Comparison of ENCODE assay signal across 19 cellular contexts in the genomic region with DNA sequence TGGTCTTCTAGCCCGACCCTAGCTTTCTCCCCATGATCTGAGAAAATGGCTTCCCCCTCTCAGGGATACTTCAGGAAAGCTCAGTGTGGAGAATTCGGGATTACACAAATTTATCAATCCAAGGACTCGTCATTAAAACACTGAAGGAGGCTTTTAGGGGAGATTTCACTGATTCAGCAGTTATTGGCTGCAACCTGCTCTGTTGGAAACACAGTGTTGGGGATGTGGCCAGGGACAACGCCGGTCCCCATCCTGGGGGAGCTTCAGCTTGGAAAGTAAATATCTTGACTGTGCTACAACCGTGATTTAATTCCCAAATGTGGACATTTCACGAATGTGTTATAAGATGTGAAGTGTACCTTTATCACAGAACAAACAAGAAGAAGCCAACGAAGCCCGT. TPM values are rescaled to one million over a fixed set of nuclear protein-coding genes. Genes with fewer than 3 reads are reported as not detected.
DNase-seq lines count a peak whose midpoint lies in the region; ATAC-seq, FAIRE-seq and TF ChIP-seq lines count a peak whose summit lies in the region.
"Had no signal": no experiment of that assay in that cellular context is flagged by ENCODE, and none has a peak within 500 bp of the region (broad histone marks: within the 10 kb centered on the region; RNA-seq: fewer than 3 reads in every experiment).

No MANE protein-coding gene starts in this region.

- H4K20me1 ChIP-seq in DOHH2 (ENCODE audit: control insufficient read depth, insufficient read depth, low read depth, low read length) (no peaks in the 10 kb centered on the region), K562 (replicated peaks; ENCODE audit: control insufficient read depth, insufficient read depth, low read length) (no peaks in the 10 kb centered on the region)

- H3K27ac ChIP-seq in DOHH2 (ENCODE audit: low read depth, low read length) (peak overlapping the region; percentile 87; the same call in 1 of the 2 replicates), K562 (ENCODE audit: extremely low read depth, low read depth, low read length) (no peak overlapping the region)
- no peak overlapping the region for H3K27ac ChIP-seq in naive thymus-derived CD4-positive, alpha-beta T cell (ENCODE audit: low read depth, low read length)
- H3K27ac ChIP-seq: 22Rv1 had no signal

- CTCF ChIA-PET in K562 (lab: Yijun Ruan, JAX; ENCODE audit: low intra/inter-chr PET ratio), result no interaction called here
- CTCF ChIA-PET in naive thymus-derived CD4-positive, alpha-beta T cell (lab: Charles Lee), result interaction anchor here (0.8 to 2.6 kb wide), 3 partner anchors 26 to 89 kb away, joined by 3 to 10 read pairs (median 4); no protein-coding TSS in a partner anchor

- peaks cover 63% of the 10 kb centered on the region for H3K4me1 ChIP-seq in DOHH2 (ENCODE audit: control insufficient read depth, low read length)
- no peaks in the 10 kb centered on the region for H3K4me1 ChIP-seq in K562 (replicated peaks in 1 of 2; ENCODE audit: control insufficient read depth in 2 of 2, insufficient read depth in 2 of 2, low read length in 2 of 2)
- H3K4me1 ChIP-seq in naive thymus-derived CD4-positive, alpha-beta T cell (ENCODE audit: control insufficient read depth in 2 of 2, insufficient read depth in 2 of 2, low read length in 2 of 2), result peaks cover 55 to 69% of the 10 kb centered on the region in 2 donors
- H3K4me1 ChIP-seq: Caco-2 had no signal

- H3K79me2 ChIP-seq in DOHH2 (ENCODE audit: control insufficient read depth, low read length) (peaks cover 5% of the 10 kb centered on the region), K562 (ENCODE audit: control insufficient read depth, insufficient read depth, low read length) (no peaks in the 10 kb centered on the region)

- no peak for TF ChIP-seq POLR2A in K562 (conservative IDR thresholded peaks at IDR 0.05)

- ATAC-seq in K562, result no peak
- no peak for ATAC-seq in naive thymus-derived CD4-positive, alpha-beta T cell

- H3K27me3 ChIP-seq in DOHH2 (ENCODE audit: control insufficient read depth, low read length) (no peaks in the 10 kb centered on the region), K562 (ENCODE audit: control insufficient read depth in 2 of 2, insufficient read depth in 2 of 2, low read length in 2 of 2) (peaks cover 2 to 20% of the 10 kb centered on the region in 2 experiments)
- no peaks in the 10 kb centered on the region for H3K27me3 ChIP-seq in naive thymus-derived CD4-positive, alpha-beta T cell (ENCODE audit: control insufficient read depth in 2 of 2, insufficient read depth in 2 of 2, low read length in 2 of 2)

- peak overlapping the region; percentile 11 for H3K27ac Mint-ChIP-seq in activated naive CD8-positive, alpha-beta T cell
- no peak overlapping the region for H3K27ac Mint-ChIP-seq in activated naive CD8-positive, alpha-beta T cell treated with anti-CD3 and anti-CD28 coated beads for 36 hours
- peak overlapping the region in 6 of 9 donors; percentile 73 to 100 (median 100) for H3K27ac Mint-ChIP-seq in naive thymus-derived CD4-positive, alpha-beta T cell
- H3K27ac Mint-ChIP-seq: HFFc6 had no signal

- intact Hi-C loops in K562 (cut with micrococcal nuclease), result no loop called here
- intact Hi-C loops in naive thymus-derived CD4-positive, alpha-beta T cell (cut with micrococcal nuclease), result no loop called here

- no peaks in the 10 kb centered on the region for H3K9me1 ChIP-seq in K562 (ENCODE audit: control insufficient read depth, insufficient read depth, low read length)

- H3K36me3 Mint-ChIP-seq in activated naive CD8-positive, alpha-beta T cell, result no peaks in the 10 kb centered on the region
- peaks cover 6% of the 10 kb centered on the region for H3K36me3 Mint-ChIP-seq in activated naive CD8-positive, alpha-beta T cell treated with anti-CD3 and anti-CD28 coated beads for 36 hours
- peaks cover 0 to 5% (median 0%) of the 10 kb centered on the region in 5 donors for H3K36me3 Mint-ChIP-seq in naive thymus-derived CD4-positive, alpha-beta T cell
- H3K36me3 Mint-ChIP-seq: CD8-positive, alpha-beta memory T cell had no signal

- H3K4me3 Mint-ChIP-seq in activated naive CD8-positive, alpha-beta T cell, result no peak overlapping the region
- no peak overlapping the region for H3K4me3 Mint-ChIP-seq in activated naive CD8-positive, alpha-beta T cell treated with anti-CD3 and anti-CD28 coated beads for 36 hours
- H3K4me3 Mint-ChIP-seq in naive thymus-derived CD4-positive, alpha-beta T cell, result peak overlapping the region in 1 of 10 donors; percentile 92
- H3K4me3 Mint-ChIP-seq: HFFc6 had no signal

- no peaks in the 10 kb centered on the region for H3K9me3 Mint-ChIP-seq in activated naive CD8-positive, alpha-beta T cell (ENCODE audit: low read depth)
- H3K9me3 Mint-ChIP-seq in activated naive CD8-positive, alpha-beta T cell treated with anti-CD3 and anti-CD28 coated beads for 36 hours, result peaks cover 10% of the 10 kb centered on the region
- H3K9me3 Mint-ChIP-seq in naive thymus-derived CD4-positive, alpha-beta T cell, result peaks cover 0 to 10% (median 0%) of the 10 kb centered on the region in 11 donors

- no peak for DNase-seq in activated naive CD8-positive, alpha-beta T cell treated with anti-CD3 and anti-CD28 coated beads for 36 hours
- DNase-seq in K562 (ENCODE audit: extremely low read depth in 1 of 4, low spot score in 3 of 4) (no peak), hypothalamus (lab: John Stamatoyannopoulos, UW) (no peak), dedifferentiated amniotic fluid mesenchymal stem cell (ENCODE audit: extremely low spot score) (no peak), NOMO-1 treated with DMSO at 0.1 percent for 48 hours (lab: John Stamatoyannopoulos, UW; ENCODE audit: unreplicated experiment) (no peak)
- DNase-seq in naive thymus-derived CD4-positive, alpha-beta T cell, result no peak
- DNase-seq: AML-193; C1 segment of cervical spinal cord; CD8-positive, alpha-beta memory T cell; DND-41; GF-D8; HCEC 1CT; HFFc6 had no signal

- 0% methylated on average over 9 of the region's 9 CpGs for WGBS in K562 (ENCODE audit: insufficient coverage, low coverage, missing lambda C conversion rate)

- peaks cover 74% of the 10 kb centered on the region for H3K4me1 Mint-ChIP-seq in activated naive CD8-positive, alpha-beta T cell (ENCODE audit: low read depth)
- H3K4me1 Mint-ChIP-seq in activated naive CD8-positive, alpha-beta T cell treated with anti-CD3 and anti-CD28 coated beads for 36 hours, result peaks cover 71% of the 10 kb centered on the region
- H3K4me1 Mint-ChIP-seq in naive thymus-derived CD4-positive, alpha-beta T cell, result peaks cover 51 to 82% (median 76%) of the 10 kb centered on the region in 7 donors

- TF ChIP-seq CTCF in DOHH2 (IDR thresholded peaks at IDR 0.05; ENCODE audit: low read depth, low read length, poor library complexity, severe bottlenecking) (no peak), K562 (IDR thresholded peaks at IDR 0.05 in 2 of 3, conservative IDR thresholded peaks at IDR 0.05 in 1 of 3; ENCODE audit: insufficient read depth in 2 of 3, low read depth in 1 of 3, low read length in 3 of 3) (no peak)

- no peak overlapping the region for H2AFZ ChIP-seq in K562 (ENCODE audit: low read depth, low read length)

- H3K27me3 Mint-ChIP-seq in activated naive CD8-positive, alpha-beta T cell, result no peaks in the 10 kb centered on the region
- H3K27me3 Mint-ChIP-seq in activated naive CD8-positive, alpha-beta T cell treated with anti-CD3 and anti-CD28 coated beads for 36 hours, result no peaks in the 10 kb centered on the region
- H3K27me3 Mint-ChIP-seq in naive thymus-derived CD4-positive, alpha-beta T cell, result peaks cover 0 to 5% (median 0%) of the 10 kb centered on the region in 5 donors

- H3K4me3 ChIP-seq in DOHH2 (ENCODE audit: low read length) (0 out of 2 replicates have a peak overlapping the region, but pooled peaks have one; percentile 87), K562 (no peak overlapping the region)
- no peak overlapping the region for H3K4me3 ChIP-seq in naive thymus-derived CD4-positive, alpha-beta T cell (ENCODE audit: low read length)

- no peak for FAIRE-seq in K562 (lab: Jason Lieb, UNC)

- peak overlapping the region; percentile 94 for H3K4me2 ChIP-seq in DOHH2 (ENCODE audit: low read length)
- no peak overlapping the region for H3K4me2 ChIP-seq in K562 (ENCODE audit: insufficient read depth, low read length)

- TF ChIP-seq RAD21 in K562 (CRISPR knock-in tag; conservative IDR thresholded peaks at IDR 0.05 in 1 of 2, IDR thresholded peaks at IDR 0.05 in 1 of 2), result no peak

- H3K36me3 ChIP-seq in DOHH2 (ENCODE audit: control insufficient read depth, low read length) (peaks cover 9% of the 10 kb centered on the region), K562 (ENCODE audit: control insufficient read depth, insufficient read depth, low read length) (no peaks in the 10 kb centered on the region)
- no peaks in the 10 kb centered on the region for H3K36me3 ChIP-seq in naive thymus-derived CD4-positive, alpha-beta T cell (ENCODE audit: control insufficient read depth in 2 of 3, insufficient read depth in 3 of 3, low read length in 3 of 3)

- no TSS peak for BruUV-seq in K562 (replicated peaks; lab: Mats Ljungman, UMichigan)

- H3K9me3 ChIP-seq in DOHH2 (ENCODE audit: control insufficient read depth, insufficient read depth, low read length) (peaks cover 7% of the 10 kb centered on the region), K562 (replicated peaks; ENCODE audit: control insufficient read depth, insufficient read depth, low read depth, low read length) (no peaks in the 10 kb centered on the region)
- H3K9me3 ChIP-seq in naive thymus-derived CD4-positive, alpha-beta T cell (ENCODE audit: control insufficient read depth in 2 of 3, low read length in 3 of 3), result peaks cover 0 to 5% (median 0%) of the 10 kb centered on the region in 3 experiments
- H3K9me3 ChIP-seq: Caco-2 had no signal

- peaks cover 19% of the 10 kb centered on the region for H3F3A ChIP-seq in DOHH2 (ENCODE audit: control insufficient read depth, insufficient read depth)

- POLR2A ChIA-PET in K562 (lab: Yijun Ruan, JAX), result no interaction called here
- POLR2A ChIA-PET in naive thymus-derived CD4-positive, alpha-beta T cell (lab: Charles Lee), result interaction anchor here (0.8 to 7.3 kb wide), 7 partner anchors 22 to 55 kb away, joined by 3 to 73 read pairs (median 6); a partner anchor contains a TSS

- no peaks in the 10 kb centered on the region for H3K9me2 ChIP-seq in DOHH2 (replicated peaks; ENCODE audit: control insufficient read depth, low read length)

- no peak overlapping the region for H3K9ac ChIP-seq in K562 (ENCODE audit: insufficient read depth in 1 of 2, low read depth in 2 of 2, low read length in 2 of 2)

- in situ Hi-C loops in K562 (cut with MboI), result no loop called here

- TF ChIP-seq EP300 in K562 (IDR thresholded peaks at IDR 0.05; ENCODE audit: low read length), result no peak

RNA-seq across cellular contexts. Expression of a gene that starts 44.8 kb away (rescaled TPM):
- total RNA-seq in activated naive CD8-positive, alpha-beta T cell treated with anti-CD3 and anti-CD28 coated beads for 36 hours, result 1 to 10 TPM; 6.5 to 6.9 TPM
- total RNA-seq in K562 (2011; cell fraction: chromatin; rRNA removed; ENCODE audit: low replicate concordance), result not detected in 2 replicates
- total RNA-seq in K562 (2011; cell fraction: nucleolus; rRNA removed), result not detected in 2 replicates
- not detected in 2 replicates for total RNA-seq in K562 (2011; cell fraction: nucleoplasm; rRNA removed)
- total RNA-seq in K562 (2014; rRNA removed) (not detected in 2 replicates), K562 (2014; rRNA removed; fragmentation: Illumina TruSeq; extraction: Trizol) (not detected in 2 replicates), K562 (2015; rRNA removed; fragmentation: Illumina TruSeq; extraction: Trizol) (not detected in 2 replicates), K562 (2021) (not detected in 2 replicates)
- polyA plus RNA-seq in K562 (2011; rRNA removed) (not detected in 2 replicates), K562 (2014; fragmentation: Illumina TruSeq; extraction: Trizol) (not detected in 2 replicates), K562 (2014; fragmentation: Nextera tagmentation; extraction: Ambion mirVana) (not detected), K562 (2014; rRNA removed) (not detected in 2 replicates)
- not detected in 2 replicates for polyA plus RNA-seq in K562 (2011; cell fraction: cytosol; rRNA removed)
- not detected in 2 replicates for polyA plus RNA-seq in K562 (2011; cell fraction: nucleus; rRNA removed)
- not detected in 2 replicates for polyA plus RNA-seq in K562 (2012)
- not detected in 2 replicates for polyA minus RNA-seq in K562 (2011; rRNA and poly(A)+ RNA removed)
- not detected in 2 replicates for polyA minus RNA-seq in K562 (2011; cell fraction: cytosol; rRNA and poly(A)+ RNA removed)
- not detected in 2 replicates for polyA minus RNA-seq in K562 (2011; cell fraction: nucleus; rRNA and poly(A)+ RNA removed)
- 10 to 100 TPM in 4 of 5 experiments, 1 to 10 TPM in 1; 8.5 to 37.8 (median 35.5) TPM for total RNA-seq in naive thymus-derived CD4-positive, alpha-beta T cell
- polyA plus RNA-seq in naive thymus-derived CD4-positive, alpha-beta T cell, result 1 to 10 TPM; 5.6 to 7.8 TPM
- total RNA-seq: Caco-2, H4, HFFc6, HT1080 had no signal

Comparison
In these comparisons a context has a peak if more than half of its experiments do, and no peak if none do; other contexts are left out.
1. RNA of a gene that starts 44.8 kb away (total RNA-seq): 8.5 to 37.8 TPM in naive thymus-derived CD4-positive, alpha-beta T cell and 6.5 to 6.9 TPM in activated naive CD8-positive, alpha-beta T cell treated with anti-CD3 and anti-CD28 coated beads for 36 hours; not detected in K562; every median in the first group is over 4 times any median in the second.